Comparison of ENCODE assay signal across 2 cellular contexts in the genomic region with DNA sequence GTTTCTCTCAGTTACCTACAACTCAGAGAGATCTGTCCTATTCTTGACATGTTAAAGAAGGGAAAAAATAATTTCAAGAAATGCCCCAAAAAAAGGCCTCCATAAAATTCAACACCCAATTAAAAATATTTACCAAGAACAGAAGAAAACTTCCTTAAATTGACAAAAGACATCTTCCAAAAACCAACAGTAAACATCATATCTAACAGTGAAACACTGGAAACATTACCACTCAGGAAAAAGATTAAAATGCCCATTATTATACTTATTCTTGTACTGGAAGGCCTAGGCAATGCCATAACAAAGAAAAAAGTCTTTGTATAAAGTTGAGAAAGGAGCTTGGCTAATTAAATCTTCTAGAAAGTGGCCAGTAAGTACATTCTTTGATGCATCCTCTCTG.
A peak's percentile ranks its signal among the peaks of the same experiment; 100 is the strongest.
TF ChIP-seq lines count a peak whose summit lies in the region.

No MANE protein-coding gene starts in this region.

TF ChIP-seq in HEK293, 187 proteins besides CTCF, POLR2A, EP300 and RAD21:
- TF ChIP-seq ZNF37A (tag by site-specific recombination; IDR thresholded peaks at IDR 0.05) = no peak
- TF ChIP-seq ZNF324 (tag by site-specific recombination; IDR thresholded peaks at IDR 0.05) = no peak
- TF ChIP-seq, protein P1, sequence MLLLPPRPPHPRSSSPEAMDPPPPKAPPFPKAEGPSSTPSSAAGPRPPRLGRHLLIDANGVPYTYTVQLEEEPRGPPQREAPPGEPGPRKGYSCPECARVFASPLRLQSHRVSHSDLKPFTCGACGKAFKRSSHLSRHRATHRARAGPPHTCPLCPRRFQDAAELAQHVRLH (tag by site-specific recombination; IDR thresholded peaks at IDR 0.05) = no peak
- TF ChIP-seq SETDB1 (IDR thresholded peaks at IDR 0.05; ENCODE audit: insufficient read length, low read length) = no peak
- TF ChIP-seq GLI2 (tag by site-specific recombination; IDR thresholded peaks at IDR 0.05; ENCODE audit: borderline replicate concordance, low read depth) = no peak
- TF ChIP-seq ZNF146 (tag by site-specific recombination; IDR thresholded peaks at IDR 0.05) = peak; percentile 53; the same call in 1 of the 2 replicates
- TF ChIP-seq ZNF248 (tag by site-specific recombination; IDR thresholded peaks at IDR 0.05) = no peak
- TF ChIP-seq ZNF274 (IDR thresholded peaks at IDR 0.05; ENCODE audit: low read length) = no peak
- no peak for TF ChIP-seq ZNF274 (tag by site-specific recombination; IDR thresholded peaks at IDR 0.05; ENCODE audit: borderline replicate concordance)
TF ChIP-seq in HEK293: peak in this region for 1.

TF ChIP-seq in K562, 482 proteins besides CTCF, POLR2A, EP300 and RAD21:
- TF ChIP-seq, protein P2, sequence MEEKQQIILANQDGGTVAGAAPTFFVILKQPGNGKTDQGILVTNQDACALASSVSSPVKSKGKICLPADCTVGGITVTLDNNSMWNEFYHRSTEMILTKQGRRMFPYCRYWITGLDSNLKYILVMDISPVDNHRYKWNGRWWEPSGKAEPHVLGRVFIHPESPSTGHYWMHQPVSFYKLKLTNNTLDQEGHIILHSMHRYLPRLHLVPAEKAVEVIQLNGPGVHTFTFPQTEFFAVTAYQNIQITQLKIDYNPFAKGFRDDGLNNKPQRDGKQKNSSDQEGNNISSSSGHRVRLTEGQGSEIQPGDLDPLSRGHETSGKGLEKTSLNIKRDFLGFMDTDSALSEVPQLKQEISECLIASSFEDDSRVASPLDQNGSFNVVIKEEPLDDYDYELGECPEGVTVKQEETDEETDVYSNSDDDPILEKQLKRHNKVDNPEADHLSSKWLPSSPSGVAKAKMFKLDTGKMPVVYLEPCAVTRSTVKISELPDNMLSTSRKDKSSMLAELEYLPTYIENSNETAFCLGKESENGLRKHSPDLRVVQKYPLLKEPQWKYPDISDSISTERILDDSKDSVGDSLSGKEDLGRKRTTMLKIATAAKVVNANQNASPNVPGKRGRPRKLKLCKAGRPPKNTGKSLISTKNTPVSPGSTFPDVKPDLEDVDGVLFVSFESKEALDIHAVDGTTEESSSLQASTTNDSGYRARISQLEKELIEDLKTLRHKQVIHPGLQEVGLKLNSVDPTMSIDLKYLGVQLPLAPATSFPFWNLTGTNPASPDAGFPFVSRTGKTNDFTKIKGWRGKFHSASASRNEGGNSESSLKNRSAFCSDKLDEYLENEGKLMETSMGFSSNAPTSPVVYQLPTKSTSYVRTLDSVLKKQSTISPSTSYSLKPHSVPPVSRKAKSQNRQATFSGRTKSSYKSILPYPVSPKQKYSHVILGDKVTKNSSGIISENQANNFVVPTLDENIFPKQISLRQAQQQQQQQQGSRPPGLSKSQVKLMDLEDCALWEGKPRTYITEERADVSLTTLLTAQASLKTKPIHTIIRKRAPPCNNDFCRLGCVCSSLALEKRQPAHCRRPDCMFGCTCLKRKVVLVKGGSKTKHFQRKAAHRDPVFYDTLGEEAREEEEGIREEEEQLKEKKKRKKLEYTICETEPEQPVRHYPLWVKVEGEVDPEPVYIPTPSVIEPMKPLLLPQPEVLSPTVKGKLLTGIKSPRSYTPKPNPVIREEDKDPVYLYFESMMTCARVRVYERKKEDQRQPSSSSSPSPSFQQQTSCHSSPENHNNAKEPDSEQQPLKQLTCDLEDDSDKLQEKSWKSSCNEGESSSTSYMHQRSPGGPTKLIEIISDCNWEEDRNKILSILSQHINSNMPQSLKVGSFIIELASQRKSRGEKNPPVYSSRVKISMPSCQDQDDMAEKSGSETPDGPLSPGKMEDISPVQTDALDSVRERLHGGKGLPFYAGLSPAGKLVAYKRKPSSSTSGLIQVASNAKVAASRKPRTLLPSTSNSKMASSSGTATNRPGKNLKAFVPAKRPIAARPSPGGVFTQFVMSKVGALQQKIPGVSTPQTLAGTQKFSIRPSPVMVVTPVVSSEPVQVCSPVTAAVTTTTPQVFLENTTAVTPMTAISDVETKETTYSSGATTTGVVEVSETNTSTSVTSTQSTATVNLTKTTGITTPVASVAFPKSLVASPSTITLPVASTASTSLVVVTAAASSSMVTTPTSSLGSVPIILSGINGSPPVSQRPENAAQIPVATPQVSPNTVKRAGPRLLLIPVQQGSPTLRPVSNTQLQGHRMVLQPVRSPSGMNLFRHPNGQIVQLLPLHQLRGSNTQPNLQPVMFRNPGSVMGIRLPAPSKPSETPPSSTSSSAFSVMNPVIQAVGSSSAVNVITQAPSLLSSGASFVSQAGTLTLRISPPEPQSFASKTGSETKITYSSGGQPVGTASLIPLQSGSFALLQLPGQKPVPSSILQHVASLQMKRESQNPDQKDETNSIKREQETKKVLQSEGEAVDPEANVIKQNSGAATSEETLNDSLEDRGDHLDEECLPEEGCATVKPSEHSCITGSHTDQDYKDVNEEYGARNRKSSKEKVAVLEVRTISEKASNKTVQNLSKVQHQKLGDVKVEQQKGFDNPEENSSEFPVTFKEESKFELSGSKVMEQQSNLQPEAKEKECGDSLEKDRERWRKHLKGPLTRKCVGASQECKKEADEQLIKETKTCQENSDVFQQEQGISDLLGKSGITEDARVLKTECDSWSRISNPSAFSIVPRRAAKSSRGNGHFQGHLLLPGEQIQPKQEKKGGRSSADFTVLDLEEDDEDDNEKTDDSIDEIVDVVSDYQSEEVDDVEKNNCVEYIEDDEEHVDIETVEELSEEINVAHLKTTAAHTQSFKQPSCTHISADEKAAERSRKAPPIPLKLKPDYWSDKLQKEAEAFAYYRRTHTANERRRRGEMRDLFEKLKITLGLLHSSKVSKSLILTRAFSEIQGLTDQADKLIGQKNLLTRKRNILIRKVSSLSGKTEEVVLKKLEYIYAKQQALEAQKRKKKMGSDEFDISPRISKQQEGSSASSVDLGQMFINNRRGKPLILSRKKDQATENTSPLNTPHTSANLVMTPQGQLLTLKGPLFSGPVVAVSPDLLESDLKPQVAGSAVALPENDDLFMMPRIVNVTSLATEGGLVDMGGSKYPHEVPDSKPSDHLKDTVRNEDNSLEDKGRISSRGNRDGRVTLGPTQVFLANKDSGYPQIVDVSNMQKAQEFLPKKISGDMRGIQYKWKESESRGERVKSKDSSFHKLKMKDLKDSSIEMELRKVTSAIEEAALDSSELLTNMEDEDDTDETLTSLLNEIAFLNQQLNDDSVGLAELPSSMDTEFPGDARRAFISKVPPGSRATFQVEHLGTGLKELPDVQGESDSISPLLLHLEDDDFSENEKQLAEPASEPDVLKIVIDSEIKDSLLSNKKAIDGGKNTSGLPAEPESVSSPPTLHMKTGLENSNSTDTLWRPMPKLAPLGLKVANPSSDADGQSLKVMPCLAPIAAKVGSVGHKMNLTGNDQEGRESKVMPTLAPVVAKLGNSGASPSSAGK (IDR thresholded peaks at IDR 0.05) = no peak
- TF ChIP-seq ZNF79 (CRISPR knock-in tag; IDR thresholded peaks at IDR 0.05; ENCODE audit: low read depth) = 0 out of 2 replicates have a peak, but pooled peaks have one; percentile 65
TF ChIP-seq in K562: peak in this region for 1.
